Comparison of ENCODE assay signal across 16 cellular contexts in genomic region chr18:63313409-63313917, GRCh38. TPM values are rescaled to one million over a fixed set of nuclear protein-coding genes. Genes with fewer than 3 reads are reported as not detected.
DNase-seq lines count a peak whose midpoint lies in the region; ATAC-seq and TF ChIP-seq lines count a peak whose summit lies in the region.
"Had no signal": no experiment of that assay in that cellular context is flagged by ENCODE, and none has a peak within 500 bp of the region (broad histone marks: within the 10 kb centered on the region; RNA-seq: fewer than 3 reads in every experiment).

No MANE protein-coding gene starts in this region.

- intact Hi-C loops in activated CD4-positive, alpha-beta T cell treated with anti-CD3 and anti-CD28 coated beads, Interleukin-2, amount 10 ng/mL, durations not matched to agents 24 days and 14 days (cut with micrococcal nuclease), result no loop called here
- intact Hi-C loops in ovary (cut with DNase I), result loop anchor here in 2 of 4 donors (10.0 kb wide), 2 partner anchors 49 to 159 kb away; no protein-coding TSS in a partner anchor

- no peak overlapping the region for H3K27ac ChIP-seq in ovary
- H3K27ac ChIP-seq: GM23248, lower lobe of right lung had no signal

- H3K36me3 Mint-ChIP-seq in activated CD4-positive, alpha-beta T cell treated with anti-CD3 and anti-CD28 coated beads, Interleukin-2, amount 10 ng/mL, durations not matched to agents 24 days and 14 days (ENCODE audit: low read depth), result peaks cover 65% of the 10 kb centered on the region
- H3K36me3 Mint-ChIP-seq in IgD-negative memory B cell, result no peaks in the 10 kb centered on the region
- peaks cover 17% of the 10 kb centered on the region for H3K36me3 Mint-ChIP-seq in activated naive CD8-positive, alpha-beta T cell

- H3K27me3 Mint-ChIP-seq in activated CD4-positive, alpha-beta T cell treated with anti-CD3 and anti-CD28 coated beads, Interleukin-2, amount 10 ng/mL, durations not matched to agents 24 days and 14 days, result no peaks in the 10 kb centered on the region
- no peaks in the 10 kb centered on the region for H3K27me3 Mint-ChIP-seq in IgD-negative memory B cell
- H3K27me3 Mint-ChIP-seq in activated naive CD8-positive, alpha-beta T cell, result no peaks in the 10 kb centered on the region

- H3K27ac Mint-ChIP-seq in activated CD4-positive, alpha-beta T cell treated with anti-CD3 and anti-CD28 coated beads, Interleukin-2, amount 10 ng/mL, durations not matched to agents 24 days and 14 days, result peak overlapping the region; percentile 68
- peak overlapping the region; percentile 60 to 96 (median 93) for H3K27ac Mint-ChIP-seq in IgD-negative memory B cell
- H3K27ac Mint-ChIP-seq in activated naive CD8-positive, alpha-beta T cell, result peak overlapping the region; percentile 92

- no peaks in the 10 kb centered on the region for H3K36me3 ChIP-seq in ovary
- H3K36me3 ChIP-seq: lower lobe of right lung, MG63 had no signal

- no peak for TF ChIP-seq POLR2A in ovary (IDR thresholded peaks at IDR 0.05)

- TF ChIP-seq CTCF in ovary (IDR thresholded peaks at IDR 0.05), result no peak

- H3K9me3 ChIP-seq in ovary, result no peaks in the 10 kb centered on the region
- H3K9me3 ChIP-seq: lower lobe of right lung, MG63 had no signal

- no peak for TF ChIP-seq EP300 in ovary (IDR thresholded peaks at IDR 0.05)

- H3K4me3 ChIP-seq in ovary, result peak overlapping the region; percentile 10
- H3K4me3 ChIP-seq: GM23248, lower lobe of right lung, MG63 had no signal

- H3K4me1 ChIP-seq in ovary (ENCODE audit: insufficient read depth), result peaks cover 11% of the 10 kb centered on the region

- H3K4me1 Mint-ChIP-seq in activated CD4-positive, alpha-beta T cell treated with anti-CD3 and anti-CD28 coated beads, Interleukin-2, amount 10 ng/mL, durations not matched to agents 24 days and 14 days, result peaks cover 54% of the 10 kb centered on the region
- peaks cover 50 to 64% (median 60%) of the 10 kb centered on the region in 3 donors for H3K4me1 Mint-ChIP-seq in IgD-negative memory B cell
- H3K4me1 Mint-ChIP-seq in activated naive CD8-positive, alpha-beta T cell (ENCODE audit: low read depth), result peaks cover 79% of the 10 kb centered on the region

- no peak for DNase-seq in activated CD4-positive, alpha-beta T cell treated with anti-CD3 and anti-CD28 coated beads, Interleukin-2, amount 10 ng/mL, durations not matched to agents 24 days and 14 days
- DNase-seq in activated CD4-positive, alpha-beta T cell treated with anti-CD3 and anti-CD28 coated beads for 48 hours, result no peak
- DNase-seq in ovary, result no peak
- DNase-seq in ureter (ENCODE audit: low spot score), result no peak
- DNase-seq: activated effector memory CD4-positive, alpha-beta T cell treated with Interleukin-2 at 50 U/mL for 16 hours; COR-L47; GM23248; lower lobe of right lung; MG63; NCI-H2171; stimulated activated CD4-positive, alpha-beta T cell treated with anti-CD3 and anti-CD28 coated beads, Interleukin-2, amount 100 ng/mL, for 48 hours had no signal

- WGBS in ovary, 3 donors, result 45 to 61% (median 46%) methylated on average over 5 of the region's 5 CpGs

- H3K4me3 Mint-ChIP-seq in activated CD4-positive, alpha-beta T cell treated with anti-CD3 and anti-CD28 coated beads, Interleukin-2, amount 10 ng/mL, durations not matched to agents 24 days and 14 days, result peak overlapping the region; percentile 99
- peak overlapping the region; percentile 87 to 99 (median 93) for H3K4me3 Mint-ChIP-seq in IgD-negative memory B cell
- H3K4me3 Mint-ChIP-seq in activated naive CD8-positive, alpha-beta T cell, result peak overlapping the region; percentile 93

- ATAC-seq in GM18519 (IDR thresholded peaks at IDR 0.05; ENCODE audit: low FRiP score, unreplicated experiment) (no peak), HG03457 (IDR thresholded peaks at IDR 0.05; ENCODE audit: unreplicated experiment) (no peak)
- ATAC-seq: lower lobe of right lung, sciatic nerve had no signal

- no peaks in the 10 kb centered on the region for H3K9me3 Mint-ChIP-seq in activated CD4-positive, alpha-beta T cell treated with anti-CD3 and anti-CD28 coated beads, Interleukin-2, amount 10 ng/mL, durations not matched to agents 24 days and 14 days
- H3K9me3 Mint-ChIP-seq in IgD-negative memory B cell, result no peaks in the 10 kb centered on the region
- no peaks in the 10 kb centered on the region for H3K9me3 Mint-ChIP-seq in activated naive CD8-positive, alpha-beta T cell (ENCODE audit: low read depth)

- H3K27me3 ChIP-seq in ovary, result no peaks in the 10 kb centered on the region
- H3K27me3 ChIP-seq: MG63 had no signal

RNA-seq across cellular contexts. Expression of gene BCL2, which starts 6.1 kb away (rescaled TPM):
- 80.5 and 81.3 TPM in 2 replicates for total RNA-seq in activated CD4-positive, alpha-beta T cell treated with anti-CD3 and anti-CD28 coated beads, Interleukin-2, amount 10 ng/mL, durations not matched to agents 24 days and 14 days
- 36.2 TPM for polyA plus RNA-seq in IgD-negative memory B cell
- total RNA-seq in ovary, result 10 to 100 TPM; 32.6 to 43.9 (median 36.8) TPM
- 10 to 100 TPM; 13.7 to 24.0 TPM for polyA plus RNA-seq in ovary
- 13.3 TPM for total RNA-seq in ureter

RNA-seq across cellular contexts. Expression of gene KDSR, which starts 53.5 kb away (rescaled TPM):
- 83.9 and 86.9 TPM in 2 replicates for total RNA-seq in activated CD4-positive, alpha-beta T cell treated with anti-CD3 and anti-CD28 coated beads, Interleukin-2, amount 10 ng/mL, durations not matched to agents 24 days and 14 days
- polyA plus RNA-seq in IgD-negative memory B cell, result 40.2 TPM
- 10 to 100 TPM; 25.8 to 70.1 (median 62.6) TPM for total RNA-seq in ovary
- 10 to 100 TPM; 27.8 to 52.3 TPM for polyA plus RNA-seq in ovary
- 57.6 TPM for total RNA-seq in ureter
